ENCODE assay signal across 2 cellular contexts in the genomic region with DNA sequence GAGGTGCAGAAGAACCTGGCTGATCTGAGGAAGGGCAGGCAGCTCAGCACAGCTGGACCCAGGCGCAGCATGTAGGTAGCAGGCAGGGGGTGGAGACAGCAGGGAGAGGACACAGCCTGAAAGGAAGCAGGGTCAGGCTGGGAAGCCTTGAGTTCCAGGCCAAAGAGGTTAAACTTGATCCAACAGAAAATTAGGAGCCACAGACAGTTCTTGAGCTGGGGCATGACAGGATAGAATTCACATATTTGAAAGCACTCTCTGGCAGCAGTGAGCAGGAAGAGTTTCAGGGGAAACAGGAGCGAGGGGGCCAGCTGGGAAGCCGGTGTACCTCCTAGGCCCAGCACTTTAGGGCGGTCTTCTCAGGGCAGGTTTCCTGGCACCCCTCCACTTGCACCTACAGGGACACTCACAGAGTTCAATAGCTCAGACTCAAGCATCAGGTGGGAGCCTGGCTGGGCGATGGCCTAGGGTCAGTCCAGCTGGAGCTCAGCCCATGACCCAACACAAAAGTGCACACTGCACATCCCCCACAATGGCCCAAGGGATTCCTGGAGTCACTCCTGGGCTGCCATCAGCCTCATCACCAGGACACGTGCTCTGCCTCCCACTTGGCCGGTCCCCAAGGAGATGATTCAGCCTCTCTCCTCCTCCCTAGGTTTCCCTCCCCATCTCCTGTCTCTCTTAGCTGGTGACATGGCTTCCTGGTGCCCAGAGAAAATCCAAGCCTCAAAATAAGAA.
A peak's percentile ranks its signal among the peaks of the same experiment; 100 is the strongest.
TF ChIP-seq lines count a peak whose summit lies in the region.

No MANE protein-coding gene starts in this region.

TF ChIP-seq in HEK293, 187 proteins besides CTCF, POLR2A, EP300 and RAD21 (continued from another document and continues in another):
- TF ChIP-seq, protein P1, sequence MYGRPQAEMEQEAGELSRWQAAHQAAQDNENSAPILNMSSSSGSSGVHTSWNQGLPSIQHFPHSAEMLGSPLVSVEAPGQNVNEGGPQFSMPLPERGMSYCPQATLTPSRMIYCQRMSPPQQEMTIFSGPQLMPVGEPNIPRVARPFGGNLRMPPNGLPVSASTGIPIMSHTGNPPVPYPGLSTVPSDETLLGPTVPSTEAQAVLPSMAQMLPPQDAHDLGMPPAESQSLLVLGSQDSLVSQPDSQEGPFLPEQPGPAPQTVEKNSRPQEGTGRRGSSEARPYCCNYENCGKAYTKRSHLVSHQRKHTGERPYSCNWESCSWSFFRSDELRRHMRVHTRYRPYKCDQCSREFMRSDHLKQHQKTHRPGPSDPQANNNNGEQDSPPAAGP (tag by site-specific recombination; IDR thresholded peaks at IDR 0.05): peak; percentile 79
- TF ChIP-seq ZNF530 (tag by site-specific recombination; IDR thresholded peaks at IDR 0.05; ENCODE audit: low read depth): no peak
- TF ChIP-seq ZNF121 (tag by site-specific recombination; IDR thresholded peaks at IDR 0.05): no peak
- peak; percentile 42; the same call in 1 of the 2 replicates for TF ChIP-seq ZIC2 (tag by site-specific recombination; IDR thresholded peaks at IDR 0.05)
- TF ChIP-seq PRDM1 (tag by site-specific recombination; IDR thresholded peaks at IDR 0.05): no peak
- TF ChIP-seq ZNF558 (tag by site-specific recombination; IDR thresholded peaks at IDR 0.05): no peak
- no peak for TF ChIP-seq ZNF133 (tag by site-specific recombination; IDR thresholded peaks at IDR 0.05)
- peak; percentile 36; the same call in 1 of the 2 replicates for TF ChIP-seq ZNF335 (tag by site-specific recombination; conservative IDR thresholded peaks at IDR 0.05)
- TF ChIP-seq ZSCAN18 (tag by site-specific recombination; IDR thresholded peaks at IDR 0.05): no peak
- TF ChIP-seq ZNF555 (tag by site-specific recombination; conservative IDR thresholded peaks at IDR 0.05): no peak
- TF ChIP-seq, protein P2, sequence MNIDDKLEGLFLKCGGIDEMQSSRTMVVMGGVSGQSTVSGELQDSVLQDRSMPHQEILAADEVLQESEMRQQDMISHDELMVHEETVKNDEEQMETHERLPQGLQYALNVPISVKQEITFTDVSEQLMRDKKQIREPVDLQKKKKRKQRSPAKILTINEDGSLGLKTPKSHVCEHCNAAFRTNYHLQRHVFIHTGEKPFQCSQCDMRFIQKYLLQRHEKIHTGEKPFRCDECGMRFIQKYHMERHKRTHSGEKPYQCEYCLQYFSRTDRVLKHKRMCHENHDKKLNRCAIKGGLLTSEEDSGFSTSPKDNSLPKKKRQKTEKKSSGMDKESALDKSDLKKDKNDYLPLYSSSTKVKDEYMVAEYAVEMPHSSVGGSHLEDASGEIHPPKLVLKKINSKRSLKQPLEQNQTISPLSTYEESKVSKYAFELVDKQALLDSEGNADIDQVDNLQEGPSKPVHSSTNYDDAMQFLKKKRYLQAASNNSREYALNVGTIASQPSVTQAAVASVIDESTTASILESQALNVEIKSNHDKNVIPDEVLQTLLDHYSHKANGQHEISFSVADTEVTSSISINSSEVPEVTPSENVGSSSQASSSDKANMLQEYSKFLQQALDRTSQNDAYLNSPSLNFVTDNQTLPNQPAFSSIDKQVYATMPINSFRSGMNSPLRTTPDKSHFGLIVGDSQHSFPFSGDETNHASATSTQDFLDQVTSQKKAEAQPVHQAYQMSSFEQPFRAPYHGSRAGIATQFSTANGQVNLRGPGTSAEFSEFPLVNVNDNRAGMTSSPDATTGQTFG (tag by site-specific recombination; IDR thresholded peaks at IDR 0.05; ENCODE audit: borderline replicate concordance): no peak
- TF ChIP-seq ZNF292 (tag by site-specific recombination; IDR thresholded peaks at IDR 0.05; ENCODE audit: borderline replicate concordance, low read depth): no peak
- TF ChIP-seq GLIS1 (tag by site-specific recombination; IDR thresholded peaks at IDR 0.05): peak; percentile 88
- TF ChIP-seq, protein P3, sequence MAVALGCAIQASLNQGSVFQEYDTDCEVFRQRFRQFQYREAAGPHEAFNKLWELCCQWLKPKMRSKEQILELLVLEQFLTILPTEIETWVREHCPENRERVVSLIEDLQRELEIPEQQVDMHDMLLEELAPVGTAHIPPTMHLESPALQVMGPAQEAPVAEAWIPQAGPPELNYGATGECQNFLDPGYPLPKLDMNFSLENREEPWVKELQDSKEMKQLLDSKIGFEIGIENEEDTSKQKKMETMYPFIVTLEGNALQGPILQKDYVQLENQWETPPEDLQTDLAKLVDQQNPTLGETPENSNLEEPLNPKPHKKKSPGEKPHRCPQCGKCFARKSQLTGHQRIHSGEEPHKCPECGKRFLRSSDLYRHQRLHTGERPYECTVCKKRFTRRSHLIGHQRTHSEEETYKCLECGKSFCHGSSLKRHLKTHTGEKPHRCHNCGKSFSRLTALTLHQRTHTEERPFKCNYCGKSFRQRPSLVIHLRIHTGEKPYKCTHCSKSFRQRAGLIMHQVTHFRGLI (tag by site-specific recombination; IDR thresholded peaks at IDR 0.05): no peak
- no peak for TF ChIP-seq KLF1 (tag by site-specific recombination; IDR thresholded peaks at IDR 0.05)
- no peak for TF ChIP-seq ZBTB10 (tag by site-specific recombination; IDR thresholded peaks at IDR 0.05)
- TF ChIP-seq ZNF366 (tag by site-specific recombination; conservative IDR thresholded peaks at IDR 0.05): 0 out of 2 replicates have a peak, but pooled peaks have one; percentile 17
- TF ChIP-seq ZNF184 (tag by site-specific recombination; IDR thresholded peaks at IDR 0.05): no peak
- 0 out of 2 replicates have a peak, but pooled peaks have one; percentile 33 for TF ChIP-seq KLF8 (tag by site-specific recombination; IDR thresholded peaks at IDR 0.05)

TF ChIP-seq in K562, 482 proteins besides CTCF, POLR2A, EP300 and RAD21 (continued from another document):
- TF ChIP-seq E2F4 (CRISPR knock-in tag; IDR thresholded peaks at IDR 0.05; ENCODE audit: low read depth): no peak
- peak; percentile 59 for TF ChIP-seq USF1 (CRISPR knock-in tag; IDR thresholded peaks at IDR 0.05)
- TF ChIP-seq E2F3 (CRISPR knock-in tag; IDR thresholded peaks at IDR 0.05): no peak
- TF ChIP-seq STAG1 (CRISPR knock-in tag; IDR thresholded peaks at IDR 0.05; ENCODE audit: borderline replicate concordance): no peak
- TF ChIP-seq NFIC (IDR thresholded peaks at IDR 0.05): peak; percentile 78
- TF ChIP-seq ZNF165 (CRISPR knock-in tag; IDR thresholded peaks at IDR 0.05; ENCODE audit: borderline replicate concordance): no peak
- TF ChIP-seq BHLHE40 (IDR thresholded peaks at IDR 0.05; ENCODE audit: low read length): peak; percentile 94
- peak; percentile 86 for TF ChIP-seq JUND (IDR thresholded peaks at IDR 0.05; ENCODE audit: borderline replicate concordance, low read depth, low read length)
- peak; percentile 77; the same call in 2 of the 3 replicates for TF ChIP-seq JUND (tag; IDR thresholded peaks at IDR 0.05; ENCODE audit: borderline replicate concordance, low read depth, low read length)
- TF ChIP-seq PCBP2 (IDR thresholded peaks at IDR 0.05; ENCODE audit: low read depth, low read length, poor library complexity, severe bottlenecking): no peak
- no peak for TF ChIP-seq TCF7L2 (IDR thresholded peaks at IDR 0.05; ENCODE audit: low read depth, low read length)
- TF ChIP-seq TRIM24 (IDR thresholded peaks at IDR 0.05): no peak
- peak; percentile 29 for TF ChIP-seq ZFP36 (IDR thresholded peaks at IDR 0.05; ENCODE audit: low read depth, low read length, partially characterized antibody)
- TF ChIP-seq ZNF384 (IDR thresholded peaks at IDR 0.05; ENCODE audit: low read depth, low read length): no peak
- TF ChIP-seq TSC22D4 (tag; IDR thresholded peaks at IDR 0.05): no peak
- TF ChIP-seq RBBP5 (IDR thresholded peaks at IDR 0.05; ENCODE audit: borderline replicate concordance, insufficient read depth, low read length, poor library complexity, severe bottlenecking): peak; percentile 18
- no peak for TF ChIP-seq TRIM25 (IDR thresholded peaks at IDR 0.05; ENCODE audit: borderline replicate concordance)
- no peak for TF ChIP-seq THRAP3 (IDR thresholded peaks at IDR 0.05; ENCODE audit: borderline replicate concordance)
- TF ChIP-seq, protein P4, sequence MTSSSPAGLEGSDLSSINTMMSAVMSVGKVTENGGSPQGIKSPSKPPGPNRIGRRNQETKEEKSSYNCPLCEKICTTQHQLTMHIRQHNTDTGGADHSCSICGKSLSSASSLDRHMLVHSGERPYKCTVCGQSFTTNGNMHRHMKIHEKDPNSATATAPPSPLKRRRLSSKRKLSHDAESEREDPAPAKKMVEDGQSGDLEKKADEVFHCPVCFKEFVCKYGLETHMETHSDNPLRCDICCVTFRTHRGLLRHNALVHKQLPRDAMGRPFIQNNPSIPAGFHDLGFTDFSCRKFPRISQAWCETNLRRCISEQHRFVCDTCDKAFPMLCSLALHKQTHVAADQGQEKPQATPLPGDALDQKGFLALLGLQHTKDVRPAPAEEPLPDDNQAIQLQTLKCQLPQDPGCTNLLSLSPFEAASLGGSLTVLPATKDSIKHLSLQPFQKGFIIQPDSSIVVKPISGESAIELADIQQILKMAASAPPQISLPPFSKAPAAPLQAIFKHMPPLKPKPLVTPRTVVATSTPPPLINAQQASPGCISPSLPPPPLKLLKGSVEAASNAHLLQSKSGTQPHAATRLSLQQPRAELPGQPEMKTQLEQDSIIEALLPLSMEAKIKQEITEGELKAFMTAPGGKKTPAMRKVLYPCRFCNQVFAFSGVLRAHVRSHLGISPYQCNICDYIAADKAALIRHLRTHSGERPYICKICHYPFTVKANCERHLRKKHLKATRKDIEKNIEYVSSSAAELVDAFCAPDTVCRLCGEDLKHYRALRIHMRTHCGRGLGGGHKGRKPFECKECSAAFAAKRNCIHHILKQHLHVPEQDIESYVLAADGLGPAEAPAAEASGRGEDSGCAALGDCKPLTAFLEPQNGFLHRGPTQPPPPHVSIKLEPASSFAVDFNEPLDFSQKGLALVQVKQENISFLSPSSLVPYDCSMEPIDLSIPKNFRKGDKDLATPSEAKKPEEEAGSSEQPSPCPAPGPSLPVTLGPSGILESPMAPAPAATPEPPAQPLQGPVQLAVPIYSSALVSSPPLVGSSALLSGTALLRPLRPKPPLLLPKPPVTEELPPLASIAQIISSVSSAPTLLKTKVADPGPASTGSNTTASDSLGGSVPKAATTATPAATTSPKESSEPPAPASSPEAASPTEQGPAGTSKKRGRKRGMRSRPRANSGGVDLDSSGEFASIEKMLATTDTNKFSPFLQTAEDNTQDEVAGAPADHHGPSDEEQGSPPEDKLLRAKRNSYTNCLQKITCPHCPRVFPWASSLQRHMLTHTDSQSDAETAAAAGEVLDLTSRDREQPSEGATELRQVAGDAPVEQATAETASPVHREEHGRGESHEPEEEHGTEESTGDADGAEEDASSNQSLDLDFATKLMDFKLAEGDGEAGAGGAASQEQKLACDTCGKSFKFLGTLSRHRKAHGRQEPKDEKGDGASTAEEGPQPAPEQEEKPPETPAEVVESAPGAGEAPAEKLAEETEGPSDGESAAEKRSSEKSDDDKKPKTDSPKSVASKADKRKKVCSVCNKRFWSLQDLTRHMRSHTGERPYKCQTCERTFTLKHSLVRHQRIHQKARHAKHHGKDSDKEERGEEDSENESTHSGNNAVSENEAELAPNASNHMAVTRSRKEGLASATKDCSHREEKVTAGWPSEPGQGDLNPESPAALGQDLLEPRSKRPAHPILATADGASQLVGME (CRISPR knock-in tag; IDR thresholded peaks at IDR 0.05): 0 out of 2 replicates have a peak, but pooled peaks have one; percentile 66
